9 cellular contexts compared by ENCODE assay signal in genomic region chr12:109736552-109737108, GRCh38. TPM values are rescaled to one million over a fixed set of nuclear protein-coding genes. Genes with fewer than 3 reads are reported as not detected.
DNase-seq lines count a peak whose midpoint lies in the region; ATAC-seq and TF ChIP-seq lines count a peak whose summit lies in the region.
"Had no signal": no experiment of that assay in that cellular context is flagged by ENCODE, and none has a peak within 500 bp of the region (broad histone marks: within the 10 kb centered on the region; RNA-seq: fewer than 3 reads in every experiment).

No MANE protein-coding gene starts in this region.

- H3K9me3 ChIP-seq in HAP-1, result no peaks in the 10 kb centered on the region
- no peaks in the 10 kb centered on the region for H3K9me3 ChIP-seq in SJCRH30 (replicated peaks)

- peaks cover 47% of the 10 kb centered on the region for H3K4me1 Mint-ChIP-seq in glutamatergic neuron (ENCODE audit: low read depth, unreplicated experiment)

- in situ Hi-C loops in HAP-1 (cut with MboI; ENCODE audit: low sequenced_read_pairs), result no loop called here

- no peak overlapping the region for H3K27ac ChIP-seq in SJCRH30

- DNase-seq in HAP-1 (ENCODE audit: low spot score in 2 of 2) (peak; percentile 34 to 81), SJCRH30 (peak; percentile 57 to 60), glutamatergic neuron (peak; percentile 67), posterior cingulate gyrus (peak in 6 of 10 donors; percentile 31 to 90 (median 63)), GM10266 (ENCODE audit: extremely low spot score) (no peak), SW 1271 (lab: John Stamatoyannopoulos, UW) (no peak)

- H3K27me3 Mint-ChIP-seq in glutamatergic neuron (ENCODE audit: unreplicated experiment), result peaks cover 5% of the 10 kb centered on the region

- H3K27me3 ChIP-seq in HAP-1 (ENCODE audit: low read depth), result no peaks in the 10 kb centered on the region
- no peaks in the 10 kb centered on the region for H3K27me3 ChIP-seq in SJCRH30

- no peak for ATAC-seq in HG02885 (IDR thresholded peaks at IDR 0.05; ENCODE audit: poor library complexity, unreplicated experiment)
- no peak for ATAC-seq in HG03432 (IDR thresholded peaks at IDR 0.05; ENCODE audit: unreplicated experiment)

- H3K4me1 ChIP-seq in HAP-1, result no peaks in the 10 kb centered on the region
- peaks cover 8% of the 10 kb centered on the region for H3K4me1 ChIP-seq in SJCRH30

- no peak overlapping the region for H3K4me3 ChIP-seq in HAP-1
- no peak overlapping the region for H3K4me3 ChIP-seq in SJCRH30

- H3K27ac Mint-ChIP-seq in glutamatergic neuron (ENCODE audit: unreplicated experiment), result no peak overlapping the region
- H3K27ac Mint-ChIP-seq: activated naive CD4-positive, alpha-beta T cell treated with anti-CD3 and anti-CD28 coated beads, Interleukin-2, amount 50 U/mL, for 72 hours had no signal

- peak overlapping the region; percentile 38 for H3K4me3 Mint-ChIP-seq in glutamatergic neuron (ENCODE audit: unreplicated experiment)

- H3K9me3 Mint-ChIP-seq in glutamatergic neuron (ENCODE audit: unreplicated experiment), result peaks cover 5% of the 10 kb centered on the region
- H3K9me3 Mint-ChIP-seq: activated naive CD4-positive, alpha-beta T cell treated with anti-CD3 and anti-CD28 coated beads, Interleukin-2, amount 50 U/mL, for 72 hours had no signal

- TF ChIP-seq CTCF in glutamatergic neuron (IDR thresholded peaks at IDR 0.05; ENCODE audit: partially characterized antibody, unreplicated experiment), result no peak
- TF ChIP-seq CTCF in GM10266 (IDR thresholded peaks at IDR 0.05; ENCODE audit: control insufficient read depth, insufficient read depth, low read depth, missing control alignments), result no peak

- H3K36me3 ChIP-seq in HAP-1 (replicated peaks), result no peaks in the 10 kb centered on the region
- no peaks in the 10 kb centered on the region for H3K36me3 ChIP-seq in SJCRH30

- intact Hi-C loops in posterior cingulate gyrus (cut with DNase I), result no loop called here

- H3K36me3 Mint-ChIP-seq in glutamatergic neuron (ENCODE audit: unreplicated experiment), result no peaks in the 10 kb centered on the region
- H3K36me3 Mint-ChIP-seq: activated naive CD4-positive, alpha-beta T cell treated with anti-CD3 and anti-CD28 coated beads, Interleukin-2, amount 50 U/mL, for 72 hours had no signal

RNA-seq across cellular contexts. Expression of gene FAM222A, which starts 23.0 kb away (rescaled TPM):
- total RNA-seq in SJCRH30 (2014; rRNA removed; shearing (Covaris generic)), result 17.5 and 18.9 TPM in 2 replicates
- total RNA-seq in glutamatergic neuron (ENCODE audit: unreplicated experiment), result 18.1 TPM

Comparison
In these comparisons a context has a peak if more than half of its experiments do, and no peak if none do; other contexts are left out.
1. DNase-seq: peak in HAP-1 (2 of 2), SJCRH30 (2 of 2), glutamatergic neuron (single experiment) and posterior cingulate gyrus (6 of 10); none in GM10266 (single experiment) and SW 1271 (0 of 2).